In the genomic region with DNA sequence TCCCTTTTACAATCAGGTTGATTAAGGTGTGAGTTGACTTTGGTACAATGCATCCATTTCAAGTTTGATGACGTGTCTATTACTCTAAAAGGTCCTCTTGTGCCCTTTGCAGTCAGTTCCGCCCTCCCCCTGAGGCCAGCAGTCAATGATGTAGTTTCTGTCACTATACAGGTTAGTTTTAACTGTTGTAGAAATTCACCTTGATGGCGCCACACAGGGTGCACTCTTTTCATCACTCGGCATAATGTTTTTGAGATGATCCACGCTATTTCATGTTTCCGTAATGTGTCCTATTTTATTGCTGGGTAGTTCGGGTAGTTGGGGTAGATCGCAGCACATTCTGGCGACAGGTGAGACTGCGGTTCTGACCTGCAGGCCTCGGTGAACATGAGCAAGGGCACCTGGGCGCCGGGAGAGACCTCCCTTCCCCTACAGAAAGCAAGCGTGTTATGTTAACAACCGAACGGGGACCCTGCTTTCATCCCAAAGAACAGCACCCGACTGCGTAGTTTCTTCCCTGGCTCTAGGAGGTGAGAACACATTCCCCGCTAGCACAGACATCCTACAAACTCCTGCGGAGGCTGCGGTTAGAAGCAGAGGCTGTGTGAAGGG, we compare ENCODE assay signal across 8 cellular contexts.
DNase-seq lines count a peak whose midpoint lies in the region; ATAC-seq and TF ChIP-seq lines count a peak whose summit lies in the region.
"Not testable (repeated sequence)": the region's sequence is repeated elsewhere in the genome, so short reads cannot be mapped to it uniquely, and the experiment has no call there.

No MANE protein-coding gene starts in this region.

- not testable (repeated sequence) for H3K23me2 ChIP-seq in H9 (ENCODE audit: insufficient read length, low read depth, low read length, poor library complexity, severe bottlenecking)

- not testable (repeated sequence) for H3K4ac ChIP-seq in H9 (ENCODE audit: low read depth, low read length); neuronal stem cell (ENCODE audit: low read length)

- intact Hi-C loops in heart right ventricle (cut with DNase I), result not testable (repeated sequence)

- H2BK5ac ChIP-seq in H9 (ENCODE audit: insufficient read length, low read length); neuronal stem cell (ENCODE audit: low read length): not testable (repeated sequence)

- H2BK12ac ChIP-seq in H9 (ENCODE audit: insufficient read length, low read depth, low read length); neuronal stem cell (ENCODE audit: low read length): not testable (repeated sequence)

- not testable (repeated sequence) for H2BK20ac ChIP-seq in H9 (ENCODE audit: low read depth, low read length, poor library complexity, severe bottlenecking)

- H3K36me3 ChIP-seq in brain microvascular endothelial cell (replicated peaks); heart right ventricle; neuronal stem cell (replicated peaks in 1 of 2; ENCODE audit: control insufficient read depth in 2 of 2, insufficient read depth in 2 of 2, low read length in 2 of 2); upper lobe of left lung: not testable (repeated sequence)

- CTCF ChIA-PET in WTC11 (lab: Charles Lee), result interaction anchor here (1.0 kb wide), 1 partner anchor 145 kb away, joined by 8 read pairs; no protein-coding TSS in a partner anchor

- peak overlapping the region; percentile 99 to 100 (median 100); a peak in 5 of 7 replicates for H3K27ac Mint-ChIP-seq in H9
- peak overlapping the region; percentile 98 for H3K27ac Mint-ChIP-seq in WTC11

- not testable (repeated sequence) for H3K36me3 Mint-ChIP-seq in H9 (ENCODE audit: insufficient read depth in 1 of 3, low read depth in 3 of 3); WTC11

- H4K91ac ChIP-seq in H9 (ENCODE audit: insufficient read length, low read depth, low read length); neuronal stem cell (ENCODE audit: low read depth, low read length, poor library complexity): not testable (repeated sequence)

- not testable (repeated sequence) for H3K79me1 ChIP-seq in H9 (ENCODE audit: insufficient read depth, low read depth, low read length, poor library complexity, severe bottlenecking); neuronal stem cell (ENCODE audit: low read depth, low read length)

- H3K4me2 ChIP-seq in H9 (ENCODE audit: insufficient read depth, insufficient read length, low read length) (peak overlapping the region; percentile 39), neuronal stem cell (ENCODE audit: insufficient read depth, low read length, poor library complexity, severe bottlenecking) (peak overlapping the region; percentile 25)

- POLR2A ChIA-PET in WTC11 (lab: Charles Lee), result interaction anchor here (1.0 kb wide), 1 partner anchor 226 kb away, joined by 14 read pairs; no protein-coding TSS in a partner anchor

- not testable (repeated sequence) for H2AK5ac ChIP-seq in H9 (ENCODE audit: insufficient read length, low read length); neuronal stem cell (ENCODE audit: low read depth, low read length)

- not testable (repeated sequence) for H3K4me1 Mint-ChIP-seq in H9, WTC11

- not testable (repeated sequence) for TF ChIP-seq EP300 in upper lobe of left lung (IDR thresholded peaks at IDR 0.05)

- H3T11ph ChIP-seq in H9 (ENCODE audit: low read length), result not testable (repeated sequence)

- H3K27ac ChIP-seq in H9 (ENCODE audit: insufficient read length, low read depth, low read length); brain microvascular endothelial cell; heart right ventricle; neuronal stem cell (replicated peaks; ENCODE audit: low read length): not testable (repeated sequence)
- H3K27ac ChIP-seq in upper lobe of left lung, result peak overlapping the region in 3 of 4 donors; percentile 66 to 86 (median 80)

- not testable (repeated sequence) for H3K79me2 ChIP-seq in H9 (ENCODE audit: insufficient read depth, low read length)

- ATAC-seq in GM18517 (IDR thresholded peaks at IDR 0.05; ENCODE audit: unreplicated experiment) (peak; percentile 10), HG03469 (IDR thresholded peaks at IDR 0.05; ENCODE audit: unreplicated experiment) (peak; percentile 12), WTC11 (peak; percentile 33; the same call in 1 of the 2 replicates), heart right ventricle (peak in 2 of 8 donors; percentile 6 to 15), upper lobe of left lung (ENCODE audit: low FRiP score in 2 of 2) (peak in 1 of 2 donors; percentile 30)

- not testable (repeated sequence) for H2AFZ ChIP-seq in H9 (ENCODE audit: low read length)
- peak overlapping the region; percentile 53 for H2AFZ ChIP-seq in neuronal stem cell (ENCODE audit: low read length)

- H2BK15ac ChIP-seq in H9 (ENCODE audit: low read depth, low read length); neuronal stem cell (ENCODE audit: low read length): not testable (repeated sequence)

- not testable (repeated sequence) for H3K23ac ChIP-seq in H9 (ENCODE audit: insufficient read length, low read depth, low read length); neuronal stem cell (ENCODE audit: low read depth, low read length, poor library complexity)

- H3K9me3 Mint-ChIP-seq in H9, WTC11: not testable (repeated sequence)

- H3K27me3 Mint-ChIP-seq in H9 (ENCODE audit: low read depth), result not testable (repeated sequence)
- peaks cover 14% of the 10 kb centered on the region for H3K27me3 Mint-ChIP-seq in WTC11 (ENCODE audit: low read depth)

- not testable (repeated sequence) for H3K27me3 ChIP-seq in H9 (ENCODE audit: insufficient read depth, low read length); brain microvascular endothelial cell (replicated peaks); neuronal stem cell (ENCODE audit: control insufficient read depth in 3 of 3, insufficient read depth in 3 of 3, low read depth in 1 of 3, low read length in 3 of 3); upper lobe of left lung
- peaks cover 0 to 11% (median 0%) of the 10 kb centered on the region in 7 donors for H3K27me3 ChIP-seq in heart right ventricle

- not testable (repeated sequence) for H4K20me1 ChIP-seq in H9 (ENCODE audit: control insufficient read depth, insufficient read depth, insufficient read length)

- not testable (repeated sequence) for H3K56ac ChIP-seq in H9 (ENCODE audit: insufficient read length, low read depth, low read length)

- H3K4me3 ChIP-seq in brain microvascular endothelial cell (ENCODE audit: low read depth, low read length), result peak overlapping the region; percentile 15
- peak overlapping the region in 7 of 10 donors; percentile 30 to 62 (median 53) for H3K4me3 ChIP-seq in heart right ventricle
- H3K4me3 ChIP-seq in neuronal stem cell (ENCODE audit: low read length in 2 of 2), result not testable (repeated sequence)
- H3K4me3 ChIP-seq in upper lobe of left lung, result peak overlapping the region in 3 of 4 donors; percentile 37 to 48 (median 42)

- not testable (repeated sequence) for H3K9ac ChIP-seq in H9 (ENCODE audit: extremely low read depth, insufficient read length, low read length); neuronal stem cell (ENCODE audit: low read depth, low read length, poor library complexity)

- not testable (repeated sequence) for TF ChIP-seq POLR2A in upper lobe of left lung (IDR thresholded peaks at IDR 0.05)

- H3K4me3 Mint-ChIP-seq in H9, result peak overlapping the region; percentile 59 to 78
- peak overlapping the region; percentile 71 for H3K4me3 Mint-ChIP-seq in WTC11

- in situ Hi-C loops in brain microvascular endothelial cell (cut with HindIII; ENCODE audit: low pct_ligation_motif_present, low sequenced_read_pairs), result not testable (repeated sequence)

- H3K9me3 ChIP-seq in H9 (ENCODE audit: control insufficient read depth, low read depth, low read length); heart right ventricle; neuronal stem cell (replicated peaks in 1 of 2; ENCODE audit: control insufficient read depth in 2 of 2, insufficient read depth in 1 of 2, low read depth in 1 of 2, low read length in 2 of 2); upper lobe of left lung: not testable (repeated sequence)

- H2BK120ac ChIP-seq in H9 (ENCODE audit: low read depth, low read length, poor library complexity, severe bottlenecking); neuronal stem cell (ENCODE audit: low read depth, low read length): not testable (repeated sequence)

- TF ChIP-seq CTCF in H9 (conservative IDR thresholded peaks at IDR 0.05); WTC11 (IDR thresholded peaks at IDR 0.05); brain microvascular endothelial cell (IDR thresholded peaks at IDR 0.05; ENCODE audit: low read depth, low read length, missing control alignments); heart right ventricle (IDR thresholded peaks at IDR 0.05); upper lobe of left lung (IDR thresholded peaks at IDR 0.05): not testable (repeated sequence)

- no CpG with 5 or more reads among the region's 21 CpGs for WGBS in H9 (ENCODE audit: extremely low coverage, insufficient read length, low lambda C conversion rate)
- WGBS in heart right ventricle, 2 donors, result 24 to 30% methylated on average over 5 of the region's 21 CpGs
- no CpG with 5 or more reads among the region's 21 CpGs for WGBS in neuronal stem cell (ENCODE audit: extremely low coverage in 2 of 2, insufficient read length in 2 of 2, insufficient replicate concordance in 1 of 2), 2 donors
- 16 to 19% methylated on average over 3 to 5 of the region's 21 CpGs for WGBS in upper lobe of left lung, 2 donors

- not testable (repeated sequence) for H3K4me1 ChIP-seq in H9 (ENCODE audit: insufficient read depth, low read length); heart right ventricle; neuronal stem cell (ENCODE audit: control insufficient read depth in 2 of 2, insufficient read depth in 1 of 2, low read depth in 1 of 2, low read length in 2 of 2); upper lobe of left lung

- not testable (repeated sequence) for H4K8ac ChIP-seq in H9 (replicated peaks; ENCODE audit: insufficient read length, low read depth, low read length); neuronal stem cell (ENCODE audit: low read depth, low read length)

- H3K14ac ChIP-seq in H9 (ENCODE audit: insufficient read depth, low read length); neuronal stem cell (ENCODE audit: low read length): not testable (repeated sequence)

- not testable (repeated sequence) for DNase-seq in H9; WTC11 (ENCODE audit: low spot score); brain microvascular endothelial cell; heart right ventricle; neuronal stem cell (ENCODE audit: low spot score); upper lobe of left lung

- H3K18ac ChIP-seq in H9 (ENCODE audit: insufficient read length, low read depth, low read length); neuronal stem cell (ENCODE audit: low read length): not testable (repeated sequence)

- not testable (repeated sequence) for H4K5ac ChIP-seq in H9 (ENCODE audit: insufficient read length, low read depth, low read length)
